ENCODE assay signal across 11 cellular contexts in genomic region chr1:205700865-205701401, GRCh38. TPM values are rescaled to one million over a fixed set of nuclear protein-coding genes. Genes with fewer than 3 reads are reported as not detected.
DNase-seq lines count a peak whose midpoint lies in the region; ATAC-seq, FAIRE-seq and TF ChIP-seq lines count a peak whose summit lies in the region.
"Had no signal": no experiment of that assay in that cellular context is flagged by ENCODE, and none has a peak within 500 bp of the region (broad histone marks: within the 10 kb centered on the region; RNA-seq: fewer than 3 reads in every experiment).

No MANE protein-coding gene starts in this region.

- H3K4me1 Mint-ChIP-seq in astrocyte (ENCODE audit: low read depth, unreplicated experiment): peaks cover 12% of the 10 kb centered on the region
- no peaks in the 10 kb centered on the region for H3K4me1 Mint-ChIP-seq in stimulated activated effector memory CD8-positive, alpha-beta T cell treated with anti-CD3 and anti-CD28 coated beads, Interleukin-12 subunit alpha, Interleukin-12 subunit beta, amount 100 ng/mL, for 72 hours

- ATAC-seq in stimulated activated effector memory CD8-positive, alpha-beta T cell treated with anti-CD3 and anti-CD28 coated beads, Interleukin-12 subunit alpha, Interleukin-12 subunit beta, amount 100 ng/mL, for 72 hours: no peak
- ATAC-seq in GM19452 (IDR thresholded peaks at IDR 0.05; ENCODE audit: unreplicated experiment): no peak
- ATAC-seq in GM18907 (IDR thresholded peaks at IDR 0.05; ENCODE audit: unreplicated experiment): no peak

- peaks cover 6% of the 10 kb centered on the region for H3K4me1 ChIP-seq in astrocyte (ENCODE audit: insufficient read depth, low read length)
- H3K4me1 ChIP-seq in iPS-15b (ENCODE audit: control insufficient read depth, insufficient read depth, low read length): peaks cover 18% of the 10 kb centered on the region

- H4K20me1 ChIP-seq in astrocyte (ENCODE audit: insufficient read depth, low read length): peaks cover 4% of the 10 kb centered on the region

- FAIRE-seq in astrocyte (lab: Jason Lieb, UNC): no peak

- no peak overlapping the region for H3K4me3 Mint-ChIP-seq in astrocyte (ENCODE audit: unreplicated experiment)
- no peak overlapping the region for H3K4me3 Mint-ChIP-seq in stimulated activated effector memory CD8-positive, alpha-beta T cell treated with anti-CD3 and anti-CD28 coated beads, Interleukin-12 subunit alpha, Interleukin-12 subunit beta, amount 100 ng/mL, for 72 hours
- H3K4me3 Mint-ChIP-seq: IgD-negative memory B cell had no signal

- H3K79me2 ChIP-seq in astrocyte (ENCODE audit: insufficient read depth, low read length): no peaks in the 10 kb centered on the region

- DNase-seq in NCI-H2081 (lab: John Stamatoyannopoulos, UW) (peak; percentile 9 to 32), NCI-H2081 treated with DMSO at 0.1 percent for 48 hours (lab: John Stamatoyannopoulos, UW) (no peak), astrocyte (ENCODE audit: low read depth) (no peak), NCI-H2107 treated with DMSO at 0.1 percent for 48 hours (lab: John Stamatoyannopoulos, UW; ENCODE audit: unreplicated experiment) (no peak)
- DNase-seq in stimulated activated effector memory CD8-positive, alpha-beta T cell treated with anti-CD3 and anti-CD28 coated beads, Interleukin-12 subunit alpha, Interleukin-12 subunit beta, amount 100 ng/mL, for 72 hours (ENCODE audit: low spot score in 2 of 2): no peak
- DNase-seq: DMS53, SW 1271 had no signal

- H3K36me3 ChIP-seq in astrocyte (ENCODE audit: insufficient read depth, low read length): no peaks in the 10 kb centered on the region
- peaks cover 4% of the 10 kb centered on the region for H3K36me3 ChIP-seq in iPS-15b (ENCODE audit: control insufficient read depth, insufficient read depth, low read length)

- no peak for TF ChIP-seq CTCF in astrocyte (IDR thresholded peaks at IDR 0.05; ENCODE audit: insufficient read depth, low read depth, low read length)

- H3K36me3 Mint-ChIP-seq in astrocyte (ENCODE audit: low read depth, unreplicated experiment): peaks cover 13% of the 10 kb centered on the region
- H3K36me3 Mint-ChIP-seq in stimulated activated effector memory CD8-positive, alpha-beta T cell treated with anti-CD3 and anti-CD28 coated beads, Interleukin-12 subunit alpha, Interleukin-12 subunit beta, amount 100 ng/mL, for 72 hours: peaks cover 28% of the 10 kb centered on the region

- H3K9me3 Mint-ChIP-seq in astrocyte (ENCODE audit: unreplicated experiment): peaks cover 2% of the 10 kb centered on the region
- H3K9me3 Mint-ChIP-seq in stimulated activated effector memory CD8-positive, alpha-beta T cell treated with anti-CD3 and anti-CD28 coated beads, Interleukin-12 subunit alpha, Interleukin-12 subunit beta, amount 100 ng/mL, for 72 hours: no peaks in the 10 kb centered on the region
- H3K9me3 Mint-ChIP-seq: IgD-negative memory B cell had no signal

- no peak overlapping the region for H3K27ac Mint-ChIP-seq in astrocyte (ENCODE audit: unreplicated experiment)
- peak overlapping the region; percentile 63 for H3K27ac Mint-ChIP-seq in stimulated activated effector memory CD8-positive, alpha-beta T cell treated with anti-CD3 and anti-CD28 coated beads, Interleukin-12 subunit alpha, Interleukin-12 subunit beta, amount 100 ng/mL, for 72 hours
- H3K27ac Mint-ChIP-seq: IgD-negative memory B cell had no signal

- no peak overlapping the region for H2AFZ ChIP-seq in astrocyte (ENCODE audit: low read depth, low read length)

- peak overlapping the region; percentile 30 for H3K4me2 ChIP-seq in astrocyte (ENCODE audit: low read length)

- no peaks in the 10 kb centered on the region for H3K27me3 Mint-ChIP-seq in astrocyte (ENCODE audit: low read depth, unreplicated experiment)
- H3K27me3 Mint-ChIP-seq: IgD-negative memory B cell had no signal

- no peak overlapping the region for H3K27ac ChIP-seq in astrocyte (ENCODE audit: low read depth, low read length)

- H3K27me3 ChIP-seq in astrocyte (ENCODE audit: insufficient read depth, low read length) (no peaks in the 10 kb centered on the region), iPS-15b (ENCODE audit: control insufficient read depth, insufficient read depth, low read length) (no peaks in the 10 kb centered on the region)

- H3K4me3 ChIP-seq in astrocyte (ENCODE audit: insufficient read depth, low read depth, low read length) (no peak overlapping the region), iPS-15b (ENCODE audit: low read depth, low read length) (no peak overlapping the region)

- no peak overlapping the region for H3K9ac ChIP-seq in astrocyte (ENCODE audit: low read length)
- H3K9ac ChIP-seq in iPS-15b (ENCODE audit: low read depth, low read length): peak overlapping the region; percentile 28

- H3K9me3 ChIP-seq in astrocyte (ENCODE audit: insufficient read depth, low read depth, low read length): no peaks in the 10 kb centered on the region
- no peaks in the 10 kb centered on the region for H3K9me3 ChIP-seq in iPS-15b (ENCODE audit: control insufficient read depth, insufficient read depth, low read length)

RNA-seq across cellular contexts. Expression of gene SLC45A3, which starts 20.6 kb away (rescaled TPM):
- total RNA-seq in astrocyte: 6.8 and 7.1 TPM in 2 replicates

RNA-seq across cellular contexts. Expression of gene NUCKS1, which starts 49.0 kb away (rescaled TPM):
- total RNA-seq in astrocyte: 156 and 169 TPM in 2 replicates

Comparison
In these comparisons a context has a peak if more than half of its experiments do, and no peak if none do; other contexts are left out.
1. DNase-seq: peak in NCI-H2081 (2 of 2); none in NCI-H2081 treated with DMSO at 0.1 percent for 48 hours (single experiment), astrocyte (single experiment), stimulated activated effector memory CD8-positive, alpha-beta T cell treated with anti-CD3 and anti-CD28 coated beads, Interleukin-12 subunit alpha, Interleukin-12 subunit beta, amount 100 ng/mL, for 72 hours (0 of 2) and NCI-H2107 treated with DMSO at 0.1 percent for 48 hours (single experiment).